In genomic region chr13:84265365-84265764, GRCh38 we compare ENCODE assay signal across 22 cellular contexts.
"Had no signal": no experiment of that assay in that cellular context is flagged by ENCODE, and none has a peak within 500 bp of the region (broad histone marks: within the 10 kb centered on the region; RNA-seq: fewer than 3 reads in every experiment).

No MANE protein-coding gene starts in this region.

- H3K27me3 Mint-ChIP-seq: activated B cell treated with CpG ODN at 0.5 μM for 24 hours; activated CD4-positive, alpha-beta memory T cell treated with anti-CD3 and anti-CD28 coated beads for 36 hours; activated CD4-positive, alpha-beta T cell treated with anti-CD3 and anti-CD28 coated beads, Interleukin-2, amount 10 ng/mL, durations not matched to agents 24 days and 14 days; activated naive CD8-positive, alpha-beta T cell; activated T-helper 17 cell treated with anti-CD3 and anti-CD28 coated beads, Interleukin-2, amount 50 U/mL, for 72 hours; central memory CD8-positive, alpha-beta T cell; T-helper 17 cell had no signal

- H3K27ac Mint-ChIP-seq: activated B cell treated with CpG ODN at 0.5 μM for 24 hours; activated CD4-positive, alpha-beta memory T cell treated with anti-CD3 and anti-CD28 coated beads for 36 hours; activated CD4-positive, alpha-beta T cell treated with anti-CD3 and anti-CD28 coated beads, Interleukin-2, amount 10 ng/mL, durations not matched to agents 24 days and 14 days; activated naive CD4-positive, alpha-beta T cell treated with anti-CD3 and anti-CD28 coated beads for 36 hours; activated naive CD8-positive, alpha-beta T cell; activated T-helper 17 cell treated with anti-CD3 and anti-CD28 coated beads, Interleukin-2, amount 50 U/mL, for 72 hours; brain; T-helper 17 cell had no signal

- DNase-seq: activated B cell treated with CpG ODN at 0.5 μM for 24 hours; activated CD4-positive, alpha-beta memory T cell treated with anti-CD3 and anti-CD28 coated beads for 36 hours; activated CD4-positive, alpha-beta T cell treated with anti-CD3 and anti-CD28 coated beads for 1 hour; activated CD4-positive, alpha-beta T cell treated with anti-CD3 and anti-CD28 coated beads, Interleukin-2, amount 10 ng/mL, durations not matched to agents 24 days and 14 days; activated CD8-positive, alpha-beta memory T cell treated with anti-CD3 and anti-CD28 coated beads for 24 hours; activated gamma-delta T cell; activated naive CD4-positive, alpha-beta T cell treated with anti-CD3 and anti-CD28 coated beads for 36 hours; activated T-cell treated with anti-CD3 and anti-CD28 coated beads, Interleukin-2, amount 50 U/mL, for 48 hours; amygdala; Karpas-422; NCI-H1105 treated with DMSO at 0.1 percent for 48 hours; NCI-H2029; NCI-H446; NCI-H524; PC-3; SIG-M5; T-helper 17 cell; T1000 had no signal

- ATAC-seq: activated T-helper 17 cell treated with anti-CD3 and anti-CD28 coated beads, Interleukin-2, amount 50 U/mL, for 72 hours; PC-3; T-helper 17 cell had no signal

- H3K9me3 Mint-ChIP-seq: activated CD4-positive, alpha-beta memory T cell treated with anti-CD3 and anti-CD28 coated beads for 36 hours; activated CD4-positive, alpha-beta T cell treated with anti-CD3 and anti-CD28 coated beads, Interleukin-2, amount 10 ng/mL, durations not matched to agents 24 days and 14 days; activated naive CD4-positive, alpha-beta T cell treated with anti-CD3 and anti-CD28 coated beads for 36 hours; brain; central memory CD8-positive, alpha-beta T cell had no signal

- H3K4me1 Mint-ChIP-seq: activated B cell treated with CpG ODN at 0.5 μM for 24 hours; activated CD4-positive, alpha-beta T cell treated with anti-CD3 and anti-CD28 coated beads, Interleukin-2, amount 10 ng/mL, durations not matched to agents 24 days and 14 days; activated T-helper 17 cell treated with anti-CD3 and anti-CD28 coated beads, Interleukin-2, amount 50 U/mL, for 72 hours; central memory CD8-positive, alpha-beta T cell; T-helper 17 cell had no signal

- H3K36me3 Mint-ChIP-seq: activated CD4-positive, alpha-beta memory T cell treated with anti-CD3 and anti-CD28 coated beads for 36 hours; activated naive CD8-positive, alpha-beta T cell; brain had no signal

- H3K4me3 Mint-ChIP-seq: activated B cell treated with CpG ODN at 0.5 μM for 24 hours; activated CD4-positive, alpha-beta memory T cell treated with anti-CD3 and anti-CD28 coated beads for 36 hours; activated CD4-positive, alpha-beta T cell treated with anti-CD3 and anti-CD28 coated beads, Interleukin-2, amount 10 ng/mL, durations not matched to agents 24 days and 14 days; activated naive CD4-positive, alpha-beta T cell treated with anti-CD3 and anti-CD28 coated beads for 36 hours; activated naive CD8-positive, alpha-beta T cell; activated T-helper 17 cell treated with anti-CD3 and anti-CD28 coated beads, Interleukin-2, amount 50 U/mL, for 72 hours; brain; central memory CD8-positive, alpha-beta T cell; T-helper 17 cell had no signal
